ENCODE assay signal across 8 cellular contexts in genomic region chr12:27332407-27333310, GRCh38. TPM values are rescaled to one million over a fixed set of nuclear protein-coding genes. Genes with fewer than 3 reads are reported as not detected.
DNase-seq lines count a peak whose midpoint lies in the region; ATAC-seq and TF ChIP-seq lines count a peak whose summit lies in the region.

A gene with protein sequence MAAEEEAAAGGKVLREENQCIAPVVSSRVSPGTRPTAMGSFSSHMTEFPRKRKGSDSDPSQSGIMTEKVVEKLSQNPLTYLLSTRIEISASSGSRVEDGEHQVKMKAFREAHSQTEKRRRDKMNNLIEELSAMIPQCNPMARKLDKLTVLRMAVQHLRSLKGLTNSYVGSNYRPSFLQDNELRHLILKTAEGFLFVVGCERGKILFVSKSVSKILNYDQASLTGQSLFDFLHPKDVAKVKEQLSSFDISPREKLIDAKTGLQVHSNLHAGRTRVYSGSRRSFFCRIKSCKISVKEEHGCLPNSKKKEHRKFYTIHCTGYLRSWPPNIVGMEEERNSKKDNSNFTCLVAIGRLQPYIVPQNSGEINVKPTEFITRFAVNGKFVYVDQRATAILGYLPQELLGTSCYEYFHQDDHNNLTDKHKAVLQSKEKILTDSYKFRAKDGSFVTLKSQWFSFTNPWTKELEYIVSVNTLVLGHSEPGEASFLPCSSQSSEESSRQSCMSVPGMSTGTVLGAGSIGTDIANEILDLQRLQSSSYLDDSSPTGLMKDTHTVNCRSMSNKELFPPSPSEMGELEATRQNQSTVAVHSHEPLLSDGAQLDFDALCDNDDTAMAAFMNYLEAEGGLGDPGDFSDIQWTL (plus strand): TSS chr12:27332836. CDS start chr12:27333073, 237 bp downstream.

- peak within 1 kb of the TSS; percentile 91 for H3K4me3 Mint-ChIP-seq in GM23338
- peak within 1 kb of the TSS; percentile 96 for H3K4me3 Mint-ChIP-seq in T-helper 17 cell

- peak within 1 kb of the TSS; percentile 100 for H2AFZ ChIP-seq in GM23338

- H3K27ac ChIP-seq in GM23338 (ENCODE audit: low read depth): no peak within 1 kb of the TSS

- H3K4me1 Mint-ChIP-seq in GM23338: peaks cover 33% of the 10 kb centered on the region
- H3K4me1 Mint-ChIP-seq in T-helper 17 cell: peaks cover 22% of the 10 kb centered on the region

- H3K9me3 Mint-ChIP-seq in GM23338: no peaks in the 10 kb centered on the region

- H3K9me2 ChIP-seq in GM23338 (ENCODE audit: insufficient read depth): no peaks in the 10 kb centered on the region

- in situ Hi-C loops in T47D (cut with HindIII; ENCODE audit: low pct_unique_long_range_greater_than_20kb, low sequenced_read_pairs): no loop called here

- peak within 1 kb of the TSS; percentile 99 for H3K4me2 ChIP-seq in GM23338

- H3K79me2 ChIP-seq in GM23338 (replicated peaks; ENCODE audit: insufficient read depth): peaks cover 33% of the 10 kb centered on the region

- peaks cover 29% of the 10 kb centered on the region for H3K4me1 ChIP-seq in GM23338 (ENCODE audit: insufficient read depth)

- H3K4me3 ChIP-seq in GM23338: peak within 1 kb of the TSS; percentile 97

- H3K9me3 ChIP-seq in T-helper 17 cell (ENCODE audit: control insufficient read depth, low read length, poor library complexity, severe bottlenecking): no peaks in the 10 kb centered on the region

- no peaks in the 10 kb centered on the region for H4K20me1 ChIP-seq in GM23338 (replicated peaks; ENCODE audit: insufficient read depth)

- H3K27me3 Mint-ChIP-seq in GM23338 (ENCODE audit: insufficient read depth, low read depth, poor library complexity) (peaks cover 25% of the 10 kb centered on the region), T-helper 17 cell (peaks cover 45% of the 10 kb centered on the region)

- DNase-seq in GM03348 (ENCODE audit: low spot score) (peak; percentile 85), GM23338 (ENCODE audit: low spot score) (peak; percentile 76), LHCN-M2 (ENCODE audit: low read depth) (no peak), T-helper 17 cell (peak; percentile 13 to 23 (median 14)), T47D (ENCODE audit: low read depth in 1 of 2, low spot score in 1 of 2) (peak; percentile 20 to 53), islet precursor cell (peak; percentile 88), foreskin melanocyte (no peak)
- peak; percentile 34 for DNase-seq in stimulated activated CD4-positive, alpha-beta T cell treated with anti-CD3 and anti-CD28 coated beads, Interleukin-1b, Interleukin-23, amount 100 ng/mL, for 48 hours

- no peaks in the 10 kb centered on the region; the same call in 1 of the 2 replicates for H3F3A ChIP-seq in GM23338 (replicated peaks; ENCODE audit: low read depth)

- H3K27ac Mint-ChIP-seq in GM23338 (peak within 1 kb of the TSS; percentile 60; the same call in 1 of the 2 replicates), T-helper 17 cell (peak within 1 kb of the TSS; percentile 72)

- ATAC-seq in GM23338: peak; percentile 82
- ATAC-seq in T-helper 17 cell: peak; percentile 71

- H3K36me3 ChIP-seq in GM23338 (ENCODE audit: insufficient read depth): no peaks in the 10 kb centered on the region

- H3K27me3 ChIP-seq in GM23338 (ENCODE audit: insufficient read depth): peaks cover 38% of the 10 kb centered on the region

- TF ChIP-seq CTCF in GM23338 (conservative IDR thresholded peaks at IDR 0.05; ENCODE audit: low read depth in 2 of 2): no peak

- no peaks in the 10 kb centered on the region for H3K36me3 Mint-ChIP-seq in GM23338 (ENCODE audit: low read depth)
- H3K36me3 Mint-ChIP-seq in T-helper 17 cell (ENCODE audit: low read depth): peaks cover 2% of the 10 kb centered on the region

TF ChIP-seq in GM23338, 12 proteins besides CTCF, POLR2A, EP300 and RAD21:
- TF ChIP-seq CREB1 (CRISPR knock-in tag; IDR thresholded peaks at IDR 0.05; ENCODE audit: low read depth) (peak; percentile 81), EZH2 (IDR thresholded peaks at IDR 0.05; ENCODE audit: low read depth, unreplicated experiment) (no peak), POLR2AphosphoS5 (IDR thresholded peaks at IDR 0.05; ENCODE audit: low read depth) (no peak; the same call in 1 of the 2 replicates), NANOG (IDR thresholded peaks at IDR 0.05; ENCODE audit: borderline replicate concordance) (no peak)
- TF ChIP-seq, protein P1, sequence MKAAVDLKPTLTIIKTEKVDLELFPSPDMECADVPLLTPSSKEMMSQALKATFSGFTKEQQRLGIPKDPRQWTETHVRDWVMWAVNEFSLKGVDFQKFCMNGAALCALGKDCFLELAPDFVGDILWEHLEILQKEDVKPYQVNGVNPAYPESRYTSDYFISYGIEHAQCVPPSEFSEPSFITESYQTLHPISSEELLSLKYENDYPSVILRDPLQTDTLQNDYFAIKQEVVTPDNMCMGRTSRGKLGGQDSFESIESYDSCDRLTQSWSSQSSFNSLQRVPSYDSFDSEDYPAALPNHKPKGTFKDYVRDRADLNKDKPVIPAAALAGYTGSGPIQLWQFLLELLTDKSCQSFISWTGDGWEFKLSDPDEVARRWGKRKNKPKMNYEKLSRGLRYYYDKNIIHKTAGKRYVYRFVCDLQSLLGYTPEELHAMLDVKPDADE (IDR thresholded peaks at IDR 0.05): no peak
TF ChIP-seq in GM23338: peak in this region for 1.

RNA-seq across cellular contexts. Expression of the gene that starts here (rescaled TPM):
- total RNA-seq in GM23338 (2014; rRNA removed; shearing (Covaris generic)): 15.9 and 18.2 TPM in 2 replicates
- polyA plus RNA-seq in GM23338 (2016; fragmentation: Nextera tagmentation; extraction: Ambion mirVana): 4.3 and 5.5 TPM in 2 replicates
- 21.3 and 25.1 TPM in 2 replicates for total RNA-seq in LHCN-M2 (2014; rRNA removed)
- 5.8 TPM for polyA plus RNA-seq in LHCN-M2 (2012)
- total RNA-seq in T-helper 17 cell: 1 to 10 TPM; 1.2 to 2.0 TPM

Comparison
In these comparisons a context has a peak if more than half of its experiments do, and no peak if none do; other contexts are left out.
1. DNase-seq: peak in GM03348 (single experiment), GM23338 (single experiment), T-helper 17 cell (3 of 3), T47D (2 of 2), islet precursor cell (single experiment) and stimulated activated CD4-positive, alpha-beta T cell treated with anti-CD3 and anti-CD28 coated beads, Interleukin-1b, Interleukin-23, amount 100 ng/mL, for 48 hours (single experiment); none in LHCN-M2 (single experiment) and foreskin melanocyte (single experiment).